ENCODE assay signal across 24 cellular contexts in genomic region chr11:62132188-62132587, GRCh38. TPM values are rescaled to one million over a fixed set of nuclear protein-coding genes. Genes with fewer than 3 reads are reported as not detected.
DNase-seq lines count a peak whose midpoint lies in the region; ATAC-seq and TF ChIP-seq lines count a peak whose summit lies in the region.
"Had no signal": no experiment of that assay in that cellular context is flagged by ENCODE, and none has a peak within 500 bp of the region (broad histone marks: within the 10 kb centered on the region; RNA-seq: fewer than 3 reads in every experiment).

No MANE protein-coding gene starts in this region.

- DNase-seq in activated CD4-positive, alpha-beta T cell treated with anti-CD3 and anti-CD28 coated beads for 48 hours = peak; percentile 2
- DNase-seq in activated CD4-positive, alpha-beta T cell treated with anti-CD3 and anti-CD28 coated beads, Interleukin-2, amount 50 U/mL, for 4 hours = no peak
- DNase-seq in G401 (ENCODE audit: low spot score) = peak; percentile 36
- peak; percentile 82 to 94 (median 92) for DNase-seq in adrenal gland
- no peak for DNase-seq in neural crest cell (ENCODE audit: low read depth, low spot score)
- DNase-seq in DMS79 treated with DMSO at 0.1 percent for 48 hours (lab: John Stamatoyannopoulos, UW) = no peak
- DNase-seq in stimulated activated CD4-positive, alpha-beta T cell treated with anti-CD3 and anti-CD28 coated beads, Interleukin-12 subunit alpha, Interleukin-12 subunit beta, amount 100 ng/mL, for 4 hours = no peak
- DNase-seq: activated T-cell treated with anti-CD3 and anti-CD28 coated beads, Interleukin-2, amount 50 U/mL, for 48 hours; CD4-positive, alpha-beta T cell; heart right ventricle; Kasumi-1; NCI-H146; NCI-H2227 treated with DMSO at 0.1 percent for 48 hours; NK-92 treated with Interleukin-12 subunit alpha and Interleukin-12 subunit beta, amount 100 ng/mL, for 24 hours; SHP77 treated with DMSO at 0.1 percent for 48 hours; stimulated activated naive B cell treated with anti-CD40 and anti-IgM and Interleukin-4, amounts not matched to agents 10 μg/mL and 1 μg/mL and 100 μg/mL, for 72 hours had no signal

- H3K27me3 Mint-ChIP-seq in neural crest cell (ENCODE audit: low read depth) = no peaks in the 10 kb centered on the region
- H3K27me3 Mint-ChIP-seq: CD4-positive, alpha-beta T cell; stimulated activated naive B cell treated with anti-CD40 and anti-IgM and Interleukin-4, amounts not matched to agents 10 μg/mL and 1 μg/mL and 100 μg/mL, for 72 hours; type B pancreatic cell had no signal

- peak overlapping the region; percentile 78 for H3K27ac Mint-ChIP-seq in neural crest cell (ENCODE audit: unreplicated experiment)
- H3K27ac Mint-ChIP-seq: CD4-positive, alpha-beta T cell; type B pancreatic cell had no signal

- TF ChIP-seq CTCF in adrenal gland (IDR thresholded peaks at IDR 0.05) (no peak), neural crest cell (conservative IDR thresholded peaks at IDR 0.05) (no peak)

- H3K27ac ChIP-seq in adrenal gland = peak overlapping the region in 3 of 5 donors; percentile 53 to 83 (median 74)
- H3K27ac ChIP-seq: heart right ventricle had no signal

- H3K36me3 Mint-ChIP-seq in neural crest cell (ENCODE audit: low read depth) = peaks cover 11% of the 10 kb centered on the region

- H3K4me3 Mint-ChIP-seq in neural crest cell = no peak overlapping the region
- H3K4me3 Mint-ChIP-seq: CD4-positive, alpha-beta T cell; stimulated activated naive B cell treated with anti-CD40 and anti-IgM and Interleukin-4, amounts not matched to agents 10 μg/mL and 1 μg/mL and 100 μg/mL, for 72 hours; type B pancreatic cell had no signal

- WGBS in adrenal gland, 4 donors = 43 to 64% (median 54%) methylated on average over 6 of the region's 6 CpGs

- ATAC-seq in HG02840 (IDR thresholded peaks at IDR 0.05; ENCODE audit: low FRiP score, unreplicated experiment) = no peak
- ATAC-seq: activated CD4-positive, CD25-positive, alpha-beta regulatory T cell treated with anti-CD3 and anti-CD28 coated beads, Interleukin-2, amount 50 U/mL, for 24 hours; stimulated activated naive B cell treated with anti-CD40 and anti-IgM and Interleukin-4, amounts not matched to agents 10 μg/mL and 1 μg/mL and 100 μg/mL, for 72 hours had no signal

- no peaks in the 10 kb centered on the region for H3K9me3 ChIP-seq in adrenal gland (replicated peaks in 1 of 3)
- H3K9me3 ChIP-seq: HAP-1, heart right ventricle had no signal

- no peak overlapping the region for H3K4me3 ChIP-seq in adrenal gland
- H3K4me3 ChIP-seq: HAP-1, heart right ventricle had no signal

- peak in 1 of 2 donors; percentile 45 for TF ChIP-seq POLR2A in adrenal gland (IDR thresholded peaks at IDR 0.05)

- H3K9me3 Mint-ChIP-seq in neural crest cell = no peaks in the 10 kb centered on the region
- H3K9me3 Mint-ChIP-seq: CD4-positive, alpha-beta T cell; stimulated activated naive B cell treated with anti-CD40 and anti-IgM and Interleukin-4, amounts not matched to agents 10 μg/mL and 1 μg/mL and 100 μg/mL, for 72 hours; type B pancreatic cell had no signal

- intact Hi-C loops in adrenal gland (cut with DNase I) = no loop called here

- peaks cover 0 to 13% of the 10 kb centered on the region in 2 donors for H3K4me1 ChIP-seq in adrenal gland (replicated peaks in 1 of 2)
- H3K4me1 ChIP-seq: HAP-1 had no signal

- in situ Hi-C loops in G401 (cut with HindIII; ENCODE audit: low sequenced_read_pairs) = no loop called here

- H3K27me3 ChIP-seq in adrenal gland = no peaks in the 10 kb centered on the region
- H3K27me3 ChIP-seq: heart right ventricle had no signal

- peaks cover 10% of the 10 kb centered on the region for H3K4me1 Mint-ChIP-seq in neural crest cell

- peaks cover 0 to 20% of the 10 kb centered on the region in 2 donors for H3K36me3 ChIP-seq in adrenal gland (replicated peaks in 1 of 2)

RNA-seq across cellular contexts. Expression of gene INCENP, which starts 8.4 kb away (rescaled TPM):
- 73.7 and 84.8 TPM in 2 replicates for total RNA-seq in G401 (2014; rRNA removed; shearing (Covaris generic))
- total RNA-seq in adrenal gland = 10 to 100 TPM in 7 of 8 donors, 1 to 10 TPM in 1; 7.3 to 23.2 (median 16.3) TPM
- polyA plus RNA-seq in adrenal gland = 1 to 10 TPM; 1.4 to 6.8 (median 4.5) TPM
- total RNA-seq in neural crest cell = 162 and 166 TPM in 2 replicates

RNA-seq across cellular contexts. Expression of gene SCGB1D1, which starts 57.8 kb away (rescaled TPM):
- not detected in 2 replicates for total RNA-seq in G401 (2014; rRNA removed; shearing (Covaris generic))
- total RNA-seq in adrenal gland (not detected), neural crest cell (not detected in 2 replicates)
- polyA plus RNA-seq in adrenal gland = not detected
- total RNA-seq: A673; CD4-positive, alpha-beta T cell; heart right ventricle; HT1080; renal cortical epithelial cell; T-helper 2 cell treated with Interferon-gamma antibody and Interleukin-4, amounts not matched to agents 100 ng/mL and 5 ng/mL, for 36 hours had no signal
- polyA plus RNA-seq: heart right ventricle had no signal

Comparison
In these comparisons a context has a peak if more than half of its experiments do, and no peak if none do; other contexts are left out.
1. DNase-seq: peak in activated CD4-positive, alpha-beta T cell treated with anti-CD3 and anti-CD28 coated beads for 48 hours (single experiment), G401 (single experiment) and adrenal gland (7 of 7); none in activated CD4-positive, alpha-beta T cell treated with anti-CD3 and anti-CD28 coated beads, Interleukin-2, amount 50 U/mL, for 4 hours (0 of 2), neural crest cell (single experiment), DMS79 treated with DMSO at 0.1 percent for 48 hours (single experiment) and stimulated activated CD4-positive, alpha-beta T cell treated with anti-CD3 and anti-CD28 coated beads, Interleukin-12 subunit alpha, Interleukin-12 subunit beta, amount 100 ng/mL, for 4 hours (single experiment).